ENCODE assay signal across 1 cellular context in genomic region chr1:237341391-237341790, GRCh38.
TF ChIP-seq lines count a peak whose summit lies in the region.

No MANE protein-coding gene starts in this region.

TF ChIP-seq in WTC11, 78 proteins besides CTCF, POLR2A, EP300 and RAD21:
- TF ChIP-seq NFE2L1 (CRISPR knock-in tag; IDR thresholded peaks at IDR 0.05), result no peak
